In genomic region chr5:102670224-102670836, GRCh38 we compare ENCODE assay signal across 9 cellular contexts.
DNase-seq lines count a peak whose midpoint lies in the region; TF ChIP-seq lines count a peak whose summit lies in the region.
"Had no signal": no experiment of that assay in that cellular context is flagged by ENCODE, and none has a peak within 500 bp of the region (broad histone marks: within the 10 kb centered on the region; RNA-seq: fewer than 3 reads in every experiment).

No MANE protein-coding gene starts in this region.

- H3K27me3 ChIP-seq in DOHH2 (ENCODE audit: control insufficient read depth, low read length) (no peaks in the 10 kb centered on the region), left ventricle myocardium inferior (ENCODE audit: low read depth) (no peaks in the 10 kb centered on the region)

- no peaks in the 10 kb centered on the region for H4K20me1 ChIP-seq in DOHH2 (ENCODE audit: control insufficient read depth, insufficient read depth, low read depth, low read length)

- no peaks in the 10 kb centered on the region for H3K79me2 ChIP-seq in DOHH2 (ENCODE audit: control insufficient read depth, low read length)

- H3K4me1 ChIP-seq in DOHH2 (ENCODE audit: control insufficient read depth, low read length) (no peaks in the 10 kb centered on the region), left ventricle myocardium inferior (no peaks in the 10 kb centered on the region)

- H3K27me3 Mint-ChIP-seq in HFFc6 (ENCODE audit: insufficient read depth) = peaks cover 1% of the 10 kb centered on the region; the same call in 1 of the 2 replicates

- TF ChIP-seq CTCF in DOHH2 (IDR thresholded peaks at IDR 0.05; ENCODE audit: low read depth, low read length, poor library complexity, severe bottlenecking) (peak; percentile 45), HFFc6 (IDR thresholded peaks at IDR 0.05) (peak; percentile 81), left ventricle myocardium inferior (IDR thresholded peaks at IDR 0.05; ENCODE audit: borderline replicate concordance) (peak; percentile 66)

- H3K9me3 Mint-ChIP-seq in HFFc6 = no peaks in the 10 kb centered on the region
- H3K9me3 Mint-ChIP-seq: T-helper 1 cell treated with Interleukin-12 subunit alpha and Interleukin-12 subunit beta and Interleukin-4 antibody, amounts not matched to agents 30 μg/mL and 1 μg/mL, for 36 hours had no signal

- no peak overlapping the region for H3K4me3 Mint-ChIP-seq in HFFc6
- H3K4me3 Mint-ChIP-seq: T-helper 1 cell treated with Interleukin-12 subunit alpha and Interleukin-12 subunit beta and Interleukin-4 antibody, amounts not matched to agents 30 μg/mL and 1 μg/mL, for 36 hours had no signal

- H3K27ac Mint-ChIP-seq in HFFc6 = no peak overlapping the region
- H3K27ac Mint-ChIP-seq: T-helper 1 cell treated with Interleukin-12 subunit alpha and Interleukin-12 subunit beta and Interleukin-4 antibody, amounts not matched to agents 30 μg/mL and 1 μg/mL, for 36 hours had no signal

- H3K9me3 ChIP-seq in DOHH2 (ENCODE audit: control insufficient read depth, insufficient read depth, low read length) (no peaks in the 10 kb centered on the region; the same call in 1 of the 2 replicates), left ventricle myocardium inferior (replicated peaks) (no peaks in the 10 kb centered on the region)

- no peak overlapping the region for H3K4me2 ChIP-seq in DOHH2 (ENCODE audit: low read length)

- intact Hi-C loops in left ventricle myocardium inferior (cut with micrococcal nuclease) = no loop called here

- no peaks in the 10 kb centered on the region for H3K36me3 Mint-ChIP-seq in HFFc6 (ENCODE audit: low read depth)

- DNase-seq in HFFc6 (no peak), RPMI8226 (peak; percentile 51), left ventricle myocardium inferior (no peak), DMS153 (lab: John Stamatoyannopoulos, UW) (no peak)
- DNase-seq in activated CD4-positive, CD25-positive, alpha-beta regulatory T cell treated with anti-CD3 and anti-CD28 coated beads, Interleukin-2, amount 50 U/mL, for 72 hours = no peak
- no peak for DNase-seq in activated T-cell treated with anti-CD3 and anti-CD28 coated beads, Interleukin-2, amount 50 U/mL, for 1 hour
- no peak for DNase-seq in activated effector memory CD4-positive, alpha-beta T cell treated with anti-CD3 and anti-CD28 coated beads, Interleukin-2, amount 50 U/mL, for 16 hours

- no peak overlapping the region for H3K4me3 ChIP-seq in DOHH2 (ENCODE audit: low read length)
- H3K4me3 ChIP-seq in left ventricle myocardium inferior = no peak overlapping the region

- H3K36me3 ChIP-seq in DOHH2 (ENCODE audit: control insufficient read depth, low read length) (no peaks in the 10 kb centered on the region), left ventricle myocardium inferior (no peaks in the 10 kb centered on the region)

- H3K27ac ChIP-seq in DOHH2 (ENCODE audit: low read depth, low read length) (no peak overlapping the region), left ventricle myocardium inferior (replicated peaks) (no peak overlapping the region)

- H3F3A ChIP-seq in DOHH2 (ENCODE audit: control insufficient read depth, insufficient read depth) = no peaks in the 10 kb centered on the region

- H3K4me1 Mint-ChIP-seq in HFFc6 (ENCODE audit: low read depth) = no peaks in the 10 kb centered on the region

- no peaks in the 10 kb centered on the region for H3K9me2 ChIP-seq in DOHH2 (replicated peaks; ENCODE audit: control insufficient read depth, low read length)
